15 cellular contexts compared by ENCODE assay signal in genomic region chr9:79763861-79764260, GRCh38.
DNase-seq lines count a peak whose midpoint lies in the region; ATAC-seq and TF ChIP-seq lines count a peak whose summit lies in the region.
"Had no signal": no experiment of that assay in that cellular context is flagged by ENCODE, and none has a peak within 500 bp of the region (broad histone marks: within the 10 kb centered on the region; RNA-seq: fewer than 3 reads in every experiment).

No MANE protein-coding gene starts in this region.

- TF ChIP-seq POLR2A in transverse colon (IDR thresholded peaks at IDR 0.05): no peak

- H3K36me3 ChIP-seq in mammary epithelial cell (ENCODE audit: insufficient read depth, low read length) (no peaks in the 10 kb centered on the region), transverse colon (no peaks in the 10 kb centered on the region)

- H3K4me3 ChIP-seq in mammary epithelial cell (replicated peaks in 1 of 3; ENCODE audit: insufficient read depth in 1 of 3, low read depth in 2 of 3, low read length in 3 of 3) (no peak overlapping the region), transverse colon (no peak overlapping the region)

- ATAC-seq in GM21526 (IDR thresholded peaks at IDR 0.05; ENCODE audit: low FRiP score, unreplicated experiment): no peak
- no peak for ATAC-seq in GM19328 (IDR thresholded peaks at IDR 0.05; ENCODE audit: unreplicated experiment)
- ATAC-seq: activated naive CD8-positive, alpha-beta T cell treated with anti-CD3 and anti-CD28 coated beads, Interleukin-2, amount 50 U/mL, for 24 hours; activated T-cell treated with anti-CD3 and anti-CD28 coated beads, Interleukin-2, amount 50 U/mL, for 72 hours; left lobe of liver; naive thymus-derived CD4-positive, alpha-beta T cell had no signal

- H3K27ac Mint-ChIP-seq in MCF 10A (ENCODE audit: low read depth, unreplicated experiment): no peak overlapping the region
- H3K27ac Mint-ChIP-seq: activated naive CD8-positive, alpha-beta T cell treated with anti-CD3 and anti-CD28 coated beads, Interleukin-2, amount 50 U/mL, for 24 hours; activated T-cell treated with anti-CD3 and anti-CD28 coated beads, Interleukin-2, amount 50 U/mL, for 72 hours had no signal

- no peaks in the 10 kb centered on the region for H3K79me2 ChIP-seq in mammary epithelial cell (ENCODE audit: insufficient read depth, low read length)

- POLR2A ChIA-PET in MCF 10A (lab: Yijun Ruan, JAX): interaction anchor here (1.6 kb wide), 1 partner anchor 55 kb away, joined by 3 read pairs; no protein-coding TSS in a partner anchor

- TF ChIP-seq EP300 in transverse colon (IDR thresholded peaks at IDR 0.05; ENCODE audit: low read depth): no peak

- no peaks in the 10 kb centered on the region for H4K20me1 ChIP-seq in mammary epithelial cell (ENCODE audit: insufficient read depth, low read length)

- peaks cover 11% of the 10 kb centered on the region for H3K4me1 Mint-ChIP-seq in MCF 10A (ENCODE audit: insufficient read depth, unreplicated experiment)
- H3K4me1 Mint-ChIP-seq: naive thymus-derived CD4-positive, alpha-beta T cell had no signal

- no peak overlapping the region for H3K27ac ChIP-seq in mammary epithelial cell (ENCODE audit: insufficient read depth, low read depth, low read length)
- peak overlapping the region in 3 of 4 donors; percentile 11 to 34 (median 22) for H3K27ac ChIP-seq in transverse colon

- H3K4me3 Mint-ChIP-seq in MCF 10A (ENCODE audit: unreplicated experiment): no peak overlapping the region
- H3K4me3 Mint-ChIP-seq: activated naive CD8-positive, alpha-beta T cell treated with anti-CD3 and anti-CD28 coated beads, Interleukin-2, amount 50 U/mL, for 24 hours; activated T-cell treated with anti-CD3 and anti-CD28 coated beads, Interleukin-2, amount 50 U/mL, for 72 hours; naive thymus-derived CD4-positive, alpha-beta T cell had no signal

- H3K9me3 Mint-ChIP-seq in MCF 10A (ENCODE audit: unreplicated experiment): no peaks in the 10 kb centered on the region
- H3K9me3 Mint-ChIP-seq: activated naive CD8-positive, alpha-beta T cell treated with anti-CD3 and anti-CD28 coated beads, Interleukin-2, amount 50 U/mL, for 24 hours; activated T-cell treated with anti-CD3 and anti-CD28 coated beads, Interleukin-2, amount 50 U/mL, for 72 hours had no signal

- H3K27me3 Mint-ChIP-seq in MCF 10A (ENCODE audit: insufficient read depth, unreplicated experiment): no peaks in the 10 kb centered on the region
- H3K27me3 Mint-ChIP-seq: activated naive CD8-positive, alpha-beta T cell treated with anti-CD3 and anti-CD28 coated beads, Interleukin-2, amount 50 U/mL, for 24 hours had no signal

- 83% methylated on average over 5 of the region's 5 CpGs for WGBS in mammary epithelial cell (ENCODE audit: low coverage, missing lambda C conversion rate)
- WGBS in transverse colon (ENCODE audit: low coverage in 1 of 2), 2 donors: 65 to 80% methylated on average over 2 to 5 of the region's 5 CpGs

- BruUV-seq in MCF 10A (replicated peaks; lab: Mats Ljungman, UMichigan): no TSS peak
- no TSS peak for BruUV-seq in mammary epithelial cell (replicated peaks; lab: Mats Ljungman, UMichigan)

- no peak overlapping the region for H3K9ac ChIP-seq in mammary epithelial cell (ENCODE audit: insufficient read depth, low read length)

- H3K4me1 ChIP-seq in mammary epithelial cell (ENCODE audit: insufficient read depth, low read length) (peaks cover 17% of the 10 kb centered on the region), transverse colon (peaks cover 0 to 6% (median 3%) of the 10 kb centered on the region in 4 donors)

- no peak for TF ChIP-seq CTCF in MCF 10A (IDR thresholded peaks at IDR 0.05; ENCODE audit: unreplicated experiment)
- no peak for TF ChIP-seq CTCF in mammary epithelial cell (conservative IDR thresholded peaks at IDR 0.05 in 1 of 2, IDR thresholded peaks at IDR 0.05 in 1 of 2; ENCODE audit: extremely low read depth in 1 of 2, insufficient read depth in 1 of 2, low read depth in 1 of 2, low read length in 2 of 2)
- no peak for TF ChIP-seq CTCF in transverse colon (IDR thresholded peaks at IDR 0.05)

- H3K4me2 ChIP-seq in mammary epithelial cell (ENCODE audit: insufficient read depth, low read depth, low read length): no peak overlapping the region

- no peaks in the 10 kb centered on the region for H3K36me3 Mint-ChIP-seq in MCF 10A (ENCODE audit: insufficient read depth, unreplicated experiment)
- H3K36me3 Mint-ChIP-seq: naive thymus-derived CD4-positive, alpha-beta T cell had no signal

- H3K9me3 ChIP-seq in mammary epithelial cell (replicated peaks; ENCODE audit: insufficient read depth, low read length) (no peaks in the 10 kb centered on the region), transverse colon (no peaks in the 10 kb centered on the region)

- DNase-seq in MCF 10A (ENCODE audit: unreplicated experiment): peak; percentile 16
- no peak for DNase-seq in mammary epithelial cell
- DNase-seq in NCI-H226: peak; percentile 25
- DNase-seq in glomerular visceral epithelial cell (ENCODE audit: extremely low spot score): peak; percentile 12
- DNase-seq in transverse colon: peak; percentile 8
- DNase-seq in NCI-H446 treated with DMSO at 0.1 percent for 48 hours (lab: John Stamatoyannopoulos, UW): no peak
- DNase-seq: activated CD4-positive, alpha-beta T cell treated with anti-CD3 and anti-CD28 coated beads, Interleukin-2, amount 50 U/mL, for 48 hours; activated naive CD8-positive, alpha-beta T cell treated with anti-CD3 and anti-CD28 coated beads, Interleukin-2, amount 50 U/mL, for 24 hours; activated T-cell treated with anti-CD3 and anti-CD28 coated beads, Interleukin-2, amount 50 U/mL, for 72 hours; cerebellar nuclear complex; naive thymus-derived CD4-positive, alpha-beta T cell; NCI-H2029 treated with DMSO at 0.1 percent for 48 hours had no signal

- CTCF ChIA-PET in MCF 10A (lab: Yijun Ruan, JAX): no interaction called here
- CTCF ChIA-PET in mammary epithelial cell (lab: Charles Lee; ENCODE audit: low non-redundant PET): no interaction called here

- H2AFZ ChIP-seq in mammary epithelial cell (ENCODE audit: low read depth, low read length): no peak overlapping the region

- dilution Hi-C loops in mammary epithelial cell (cut with HindIII; ENCODE audit: low sequenced_read_pairs): no loop called here

- H3K27me3 ChIP-seq in mammary epithelial cell (ENCODE audit: insufficient read depth, low read length) (no peaks in the 10 kb centered on the region), transverse colon (no peaks in the 10 kb centered on the region)

- in situ Hi-C loops in mammary epithelial cell (cut with MboI; ENCODE audit: low sequenced_read_pairs in 2 of 2): no loop called here
- in situ Hi-C loops in transverse colon (cut with MboI; ENCODE audit: low pct_ligation_motif_present in 1 of 4, low pct_unique_long_range_greater_than_20kb in 1 of 4, low sequenced_read_pairs in 3 of 4): loop anchor here in 1 of 4 donors (25.0 kb wide), 1 partner anchor 173 kb away; no protein-coding TSS in a partner anchor

- intact Hi-C loops in MCF 10A (cut with micrococcal nuclease): no loop called here
- intact Hi-C loops in mammary epithelial cell (cut with micrococcal nuclease): loop anchor here (2.0 to 10.0 kb wide), 2 partner anchors 191 kb away; no protein-coding TSS in a partner anchor
- intact Hi-C loops in transverse colon (cut with DNase I; ENCODE audit: low total_unique reads): no loop called here

Comparison
In these comparisons a context has a peak if more than half of its experiments do, and no peak if none do; other contexts are left out.
1. DNase-seq: peak in MCF 10A (single experiment), NCI-H226 (single experiment), glomerular visceral epithelial cell (single experiment) and transverse colon (single experiment); none in mammary epithelial cell (single experiment) and NCI-H446 treated with DMSO at 0.1 percent for 48 hours (single experiment).